In genomic region chr17:46194393-46195216, GRCh38 we compare ENCODE assay signal across 8 cellular contexts. TPM values are rescaled to one million over a fixed set of nuclear protein-coding genes. Genes with fewer than 3 reads are reported as not detected.
DNase-seq lines count a peak whose midpoint lies in the region; ATAC-seq and TF ChIP-seq lines count a peak whose summit lies in the region.

No MANE protein-coding gene starts in this region.

- TF ChIP-seq CTCF in GM12873 (IDR thresholded peaks at IDR 0.05; ENCODE audit: insufficient read depth, low read depth, low read length, missing control alignments) = peak; percentile 56
- TF ChIP-seq CTCF in fibroblast of villous mesenchyme (IDR thresholded peaks at IDR 0.05; ENCODE audit: insufficient read depth, low read depth, low read length) = peak; percentile 74

- H3K4me3 ChIP-seq in fibroblast of villous mesenchyme (ENCODE audit: low read depth, low read length) = peak overlapping the region; percentile 81

- no peak for ATAC-seq in GM19023 (IDR thresholded peaks at IDR 0.05; ENCODE audit: unreplicated experiment)
- ATAC-seq in GM19351 (IDR thresholded peaks at IDR 0.05; ENCODE audit: unreplicated experiment) = no peak

- peak; percentile 54 for DNase-seq in AG08395 (ENCODE audit: low spot score)
- peak; percentile 13 for DNase-seq in NCI-H748 treated with DMSO at 0.1 percent for 48 hours (lab: John Stamatoyannopoulos, UW)
- peak; percentile 51 for DNase-seq in activated CD8-positive, alpha-beta memory T cell treated with anti-CD3 and anti-CD28 coated beads, Interleukin-2, amount 50 U/mL, for 1 hour (ENCODE audit: extremely low read depth)
- DNase-seq in fibroblast of villous mesenchyme (ENCODE audit: low read depth) = peak; percentile 74
- peak; percentile 67 for DNase-seq in renal cortical epithelial cell (ENCODE audit: low read depth)

RNA-seq across cellular contexts. Expression of gene KANSL1, which starts 1.4 kb away (rescaled TPM):
- 126 and 171 TPM in 2 replicates for total RNA-seq in fibroblast of villous mesenchyme
- 58.3 and 132 TPM in 2 replicates for total RNA-seq in renal cortical epithelial cell

Comparison
In these comparisons a context has a peak if more than half of its experiments do, and no peak if none do; other contexts are left out.
1. DNase-seq: peak in every context shown above with its lines; median percentile 74 in fibroblast of villous mesenchyme; 67 in renal cortical epithelial cell; 54 in AG08395; 51 in activated CD8-positive, alpha-beta memory T cell treated with anti-CD3 and anti-CD28 coated beads, Interleukin-2, amount 50 U/mL, for 1 hour; 13 in NCI-H748 treated with DMSO at 0.1 percent for 48 hours.